ENCODE assay signal across 9 cellular contexts in the genomic region with DNA sequence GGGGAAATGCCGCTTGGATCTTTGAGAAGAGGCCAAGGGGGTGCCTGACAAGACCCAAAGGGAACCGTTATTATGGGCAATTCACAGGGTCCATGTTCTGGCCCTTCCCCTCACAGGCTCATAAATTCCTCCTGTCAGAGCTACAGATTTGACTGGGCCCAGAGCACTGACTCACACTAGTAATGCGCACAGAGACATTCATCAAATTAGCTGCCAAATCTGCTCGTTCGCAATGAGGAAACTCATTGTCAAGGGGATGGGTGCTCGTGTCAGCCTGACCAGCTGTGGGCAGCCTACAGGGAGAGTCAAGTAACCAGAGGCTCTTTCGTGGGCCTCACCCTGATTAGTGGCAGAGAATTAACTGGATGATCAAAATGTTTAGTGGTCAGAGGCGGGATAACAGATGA.
DNase-seq lines count a peak whose midpoint lies in the region; ATAC-seq and TF ChIP-seq lines count a peak whose summit lies in the region.
"Had no signal": no experiment of that assay in that cellular context is flagged by ENCODE, and none has a peak within 500 bp of the region (broad histone marks: within the 10 kb centered on the region; RNA-seq: fewer than 3 reads in every experiment).

No MANE protein-coding gene starts in this region.

- H3K27me3 Mint-ChIP-seq in endothelial cell (ENCODE audit: unreplicated experiment), result no peaks in the 10 kb centered on the region

- intact Hi-C loops in left lung (cut with DNase I), result no loop called here

- H3K4me1 Mint-ChIP-seq in endothelial cell (ENCODE audit: unreplicated experiment), result no peaks in the 10 kb centered on the region

- H3K27ac Mint-ChIP-seq in endothelial cell (ENCODE audit: unreplicated experiment), result no peak overlapping the region

- TF ChIP-seq CTCF in RWPE2 (IDR thresholded peaks at IDR 0.05; ENCODE audit: poor library complexity, severe bottlenecking), result peak; percentile 15
- TF ChIP-seq CTCF in left lung (IDR thresholded peaks at IDR 0.05), result no peak
- no peak for TF ChIP-seq CTCF in endothelial cell (IDR thresholded peaks at IDR 0.05; ENCODE audit: unreplicated experiment)

- no peaks in the 10 kb centered on the region for H3K9me3 ChIP-seq in RWPE2 (ENCODE audit: severe bottlenecking)
- H3K9me3 ChIP-seq in left lung, result no peaks in the 10 kb centered on the region

- H3K4me3 ChIP-seq in RWPE2 (ENCODE audit: severe bottlenecking), result no peak overlapping the region
- H3K4me3 ChIP-seq in left lung, result no peak overlapping the region

- no peaks in the 10 kb centered on the region for H3K36me3 Mint-ChIP-seq in endothelial cell (ENCODE audit: low read depth, unreplicated experiment)

- DNase-seq in RWPE2 (ENCODE audit: low spot score) (peak; percentile 89), left lung (peak in 1 of 2 donors; percentile 41), CD1c-positive myeloid dendritic cell (ENCODE audit: extremely low spot score) (no peak), NCI-H1694 treated with DMSO at 0.1 percent for 48 hours (lab: John Stamatoyannopoulos, UW) (no peak), OCI-M2 (lab: John Stamatoyannopoulos, UW; ENCODE audit: unreplicated experiment) (no peak), endothelial cell (ENCODE audit: low spot score) (no peak)

- no peak overlapping the region for H3K4me3 Mint-ChIP-seq in endothelial cell (ENCODE audit: unreplicated experiment)

- H3K9me3 Mint-ChIP-seq in endothelial cell (ENCODE audit: unreplicated experiment), result no peaks in the 10 kb centered on the region

- H3K27ac ChIP-seq in RWPE2 (ENCODE audit: poor library complexity, severe bottlenecking) (peak overlapping the region; percentile 95), left lung (peak overlapping the region; percentile 54 to 66)
- H3K27ac ChIP-seq: KMS-11 had no signal

- H3K36me3 ChIP-seq in RWPE2 (ENCODE audit: low read depth), result no peaks in the 10 kb centered on the region
- H3K36me3 ChIP-seq in left lung, result no peaks in the 10 kb centered on the region

- ATAC-seq in GM18861 (IDR thresholded peaks at IDR 0.05; ENCODE audit: unreplicated experiment), result peak; percentile 13
- ATAC-seq in HG02763 (IDR thresholded peaks at IDR 0.05; ENCODE audit: unreplicated experiment), result peak; percentile 12
- ATAC-seq in RWPE2 (ENCODE audit: low read depth), result peak; percentile 68
- ATAC-seq in left lung, result peak; percentile 52

- peaks cover 57% of the 10 kb centered on the region for H3K4me1 ChIP-seq in RWPE2 (ENCODE audit: insufficient read depth, poor library complexity, severe bottlenecking)
- H3K4me1 ChIP-seq in left lung, result peaks cover 0 to 8% of the 10 kb centered on the region in 2 donors

- H3K27me3 ChIP-seq in RWPE2 (ENCODE audit: insufficient read depth, poor library complexity, severe bottlenecking) (no peaks in the 10 kb centered on the region), left lung (no peaks in the 10 kb centered on the region)

Comparison
In these comparisons a context has a peak if more than half of its experiments do, and no peak if none do; other contexts are left out.
1. ATAC-seq: peak in every context shown above with its lines; median percentile 68 in RWPE2; 52 in left lung; 13 in GM18861; 12 in HG02763.